In the genomic region with DNA sequence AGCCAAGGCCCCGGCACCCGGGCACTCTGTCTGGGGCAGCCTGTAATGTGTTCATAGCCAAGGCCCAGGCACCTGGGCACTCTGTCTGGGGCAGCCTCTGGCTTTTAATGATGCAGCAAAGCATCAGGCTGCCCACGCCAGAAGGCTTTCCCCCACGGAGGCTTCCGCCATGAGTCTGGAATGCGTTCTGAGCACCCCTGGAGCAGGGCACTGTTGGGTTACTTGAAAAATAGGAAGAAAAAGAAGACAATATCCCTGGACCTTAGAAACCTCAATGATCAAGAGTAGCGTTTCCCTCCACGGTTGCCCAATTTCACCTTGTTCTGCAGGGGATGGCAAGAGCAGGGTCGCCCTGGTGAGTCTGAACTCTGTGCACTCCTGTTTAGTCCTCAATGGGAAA, we compare ENCODE assay signal across 19 cellular contexts.
"Had no signal": no experiment of that assay in that cellular context is flagged by ENCODE, and none has a peak within 500 bp of the region (broad histone marks: within the 10 kb centered on the region; RNA-seq: fewer than 3 reads in every experiment).

No MANE protein-coding gene starts in this region.

- H3K27me3 ChIP-seq: colonic mucosa, hepatocyte, left lung, right lobe of liver, thyroid gland, upper lobe of left lung, vagina had no signal

- H3K4me1 ChIP-seq: colonic mucosa, left lung, lower lobe of right lung, parathyroid adenoma, psoas muscle, right lobe of liver, thyroid gland, upper lobe of left lung, vagina had no signal

- H3K9ac ChIP-seq: parathyroid adenoma had no signal

- H3K4me2 ChIP-seq: hepatocyte had no signal

- H3K36me3 ChIP-seq: colonic mucosa, left lung, lower lobe of right lung, right lobe of liver, thyroid gland, upper lobe of left lung, vagina had no signal

- DNase-seq: colonic mucosa; effector CD4-positive, alpha-beta T cell; foreskin melanocyte; lower lobe of right lung; mesenchymal stem cell; naive B cell; psoas muscle; retina; stimulated activated CD4-positive, alpha-beta T cell treated with anti-CD3 and anti-CD28 coated beads, Interleukin-2, amount 100 ng/mL, for 24 hours; stimulated activated CD4-positive, alpha-beta T cell treated with anti-CD3 and anti-CD28 coated beads, Interleukin-4, amount 100 ng/mL, for 4 hours; stimulated activated naive CD4-positive, alpha-beta T cell; thyroid gland had no signal

- ATAC-seq: left lung, lower lobe of right lung, psoas muscle, right lobe of liver had no signal

- H3K9me3 ChIP-seq: colonic mucosa, left lung, lower lobe of right lung, psoas muscle, right lobe of liver, thyroid gland, upper lobe of left lung, vagina had no signal

- H2AFZ ChIP-seq: hepatocyte, parathyroid adenoma had no signal

- H3K4me3 ChIP-seq: colonic mucosa, hepatocyte, left lung, lower lobe of right lung, psoas muscle, right lobe of liver, skin epidermis, thyroid gland, upper lobe of left lung, vagina had no signal

- H3K27ac ChIP-seq: colonic mucosa, hepatocyte, left lung, lower lobe of right lung, parathyroid adenoma, psoas muscle, right lobe of liver, skin epidermis, thyroid gland, upper lobe of left lung, vagina had no signal
